Comparison of ENCODE assay signal across 13 cellular contexts in the genomic region with DNA sequence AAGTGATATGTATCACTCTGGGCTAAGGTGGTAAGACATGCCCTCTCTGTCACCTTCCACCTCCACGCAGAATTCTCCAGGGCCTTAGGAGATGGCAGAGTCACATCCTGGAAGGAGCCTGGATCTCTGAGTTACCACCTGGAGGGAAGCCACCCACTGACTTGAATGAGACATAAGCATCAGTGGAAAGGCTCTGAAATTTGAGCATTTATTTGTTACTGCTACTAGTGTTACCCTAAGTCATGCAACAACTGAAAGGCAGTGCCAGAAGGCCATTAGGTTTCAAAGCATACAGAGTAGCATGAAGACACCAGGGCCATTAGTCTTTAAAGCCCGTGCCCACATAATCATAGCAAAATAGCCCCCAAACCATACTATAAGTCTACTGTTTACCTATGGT.
"Had no signal": no experiment of that assay in that cellular context is flagged by ENCODE, and none has a peak within 500 bp of the region (broad histone marks: within the 10 kb centered on the region; RNA-seq: fewer than 3 reads in every experiment).

No MANE protein-coding gene starts in this region.

- H3K4me2 ChIP-seq: hepatocyte had no signal

- H3K27me3 ChIP-seq: adrenal gland, hepatocyte, thyroid gland had no signal

- H3K9me3 ChIP-seq: adrenal gland, thyroid gland had no signal

- DNase-seq: activated CD4-positive, alpha-beta T cell treated with anti-CD3 and anti-CD28 coated beads, Interleukin-2, amount 50 U/mL, for 1 hour; activated CD4-positive, CD25-positive, alpha-beta regulatory T cell; activated naive CD4-positive, alpha-beta T cell treated with anti-CD3 and anti-CD28 coated beads, Interleukin-2, amount 10 ng/mL, durations not matched to agents 7 days and 5 days; adrenal gland; caudate nucleus; effector CD8-positive, alpha-beta T cell; left ventricle myocardium superior; posterior cingulate gyrus; thyroid gland had no signal

- H3K36me3 ChIP-seq: adrenal gland, thyroid gland had no signal

- H3K27ac ChIP-seq: adrenal gland, coronary artery, epithelial cell of prostate, hepatocyte, thyroid gland had no signal

- H3K4me3 ChIP-seq: adrenal gland, coronary artery, hepatocyte, skin epidermis, thyroid gland had no signal
